Comparison of ENCODE assay signal across 8 cellular contexts in the genomic region with DNA sequence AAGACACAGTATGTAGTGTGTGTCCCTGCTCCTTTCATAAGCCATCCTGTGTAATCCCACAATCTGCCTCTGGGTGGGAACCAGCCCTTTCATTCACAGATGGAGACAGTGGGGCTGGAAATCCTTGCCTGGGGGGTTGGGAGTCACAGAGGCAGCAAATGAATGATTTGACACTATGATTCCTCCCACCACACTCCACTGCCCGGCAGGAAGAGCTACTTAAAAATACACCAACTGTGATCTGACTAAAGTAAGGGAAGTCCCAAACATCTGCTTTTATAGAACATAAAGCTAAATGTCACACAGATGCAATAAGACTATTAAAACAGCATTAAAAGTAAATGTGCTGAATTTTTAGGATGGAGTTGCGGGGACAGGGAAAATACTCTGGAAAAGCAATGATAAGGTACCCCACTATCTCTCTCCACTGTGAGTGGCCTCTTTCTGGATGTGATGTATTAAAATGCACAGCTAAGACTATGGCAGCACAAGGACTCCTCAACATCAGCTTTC. TPM values are rescaled to one million over a fixed set of nuclear protein-coding genes. Genes with fewer than 3 reads are reported as not detected.
A peak's percentile ranks its signal among the peaks of the same experiment; 100 is the strongest.
DNase-seq lines count a peak whose midpoint lies in the region; ATAC-seq and TF ChIP-seq lines count a peak whose summit lies in the region.

No MANE protein-coding gene starts in this region.

- ATAC-seq in GM18498 (IDR thresholded peaks at IDR 0.05; ENCODE audit: unreplicated experiment) (no peak), GM21786 (IDR thresholded peaks at IDR 0.05; ENCODE audit: unreplicated experiment) (no peak)

- peak; percentile 7 for TF ChIP-seq CTCF in AG04449 (IDR thresholded peaks at IDR 0.05; ENCODE audit: insufficient read depth, low read length, missing control alignments)

- POLR2A ChIA-PET in AG04449 (lab: Yijun Ruan, JAX), result no interaction called here

- in situ Hi-C loops in SK-MEL-5 (cut with HindIII; ENCODE audit: low pct_unique_long_range_greater_than_20kb, low sequenced_read_pairs), result no loop called here

- H3K4me3 ChIP-seq in AG04449 (ENCODE audit: low read depth, low read length), result no peak overlapping the region
- peak overlapping the region; percentile 13; the same call in 1 of the 2 replicates for H3K4me3 ChIP-seq in GM08714 (ENCODE audit: low read length)

- CTCF ChIA-PET in AG04449 (lab: Yijun Ruan, JAX), result interaction anchor here (0.7 to 2.4 kb wide), 6 partner anchors 11 to 278 kb away, joined by 3 to 8 read pairs (median 4); no protein-coding TSS in a partner anchor

- no peak for DNase-seq in AG04449 (ENCODE audit: low read depth, low spot score)
- peak; percentile 77 for DNase-seq in SK-MEL-5 (ENCODE audit: low read depth, low spot score)
- DNase-seq in globus pallidus (ENCODE audit: low spot score), result peak; percentile 48
- DNase-seq in NOMO-1 treated with DMSO at 0.1 percent for 48 hours (lab: John Stamatoyannopoulos, UW; ENCODE audit: unreplicated experiment), result no peak
- no peak for DNase-seq in SIG-M5 (lab: John Stamatoyannopoulos, UW)

RNA-seq across cellular contexts. Expression of gene PARP1, which starts 4.3 kb away (rescaled TPM):
- total RNA-seq in SK-MEL-5 (2014; rRNA removed; shearing (Covaris generic)), result 140 and 142 TPM in 2 replicates
- polyA plus RNA-seq in SK-MEL-5 (2015; cell fraction: cytosol; rRNA removed), result 303 and 319 TPM in 2 replicates
- polyA plus RNA-seq in SK-MEL-5 (2015; cell fraction: nucleus; rRNA removed), result 76.1 and 93.4 TPM in 2 replicates

Comparison
In these comparisons a context has a peak if more than half of its experiments do, and no peak if none do; other contexts are left out.
1. DNase-seq: peak in SK-MEL-5 (single experiment) and globus pallidus (single experiment); none in AG04449 (single experiment), NOMO-1 treated with DMSO at 0.1 percent for 48 hours (single experiment) and SIG-M5 (single experiment).